10 cellular contexts compared by ENCODE assay signal in the genomic region with DNA sequence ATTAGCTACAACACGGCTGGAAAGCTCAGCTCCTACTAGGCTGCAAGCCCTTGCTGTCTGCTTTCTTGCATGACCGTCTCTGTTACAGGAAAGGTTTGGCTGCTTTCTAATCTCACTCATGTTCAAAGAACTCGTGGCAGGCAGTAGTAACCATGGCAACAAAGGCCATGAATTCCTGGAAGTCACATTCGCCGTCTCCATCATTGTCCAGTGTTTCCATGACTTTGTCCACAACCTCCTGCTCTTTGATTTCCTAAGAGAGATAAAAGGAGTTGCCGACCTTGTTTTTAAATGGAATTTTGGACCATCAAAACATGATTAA. TPM values are rescaled to one million over a fixed set of nuclear protein-coding genes. Genes with fewer than 3 reads are reported as not detected.
DNase-seq lines count a peak whose midpoint lies in the region; ATAC-seq and TF ChIP-seq lines count a peak whose summit lies in the region.
"Had no signal": no experiment of that assay in that cellular context is flagged by ENCODE, and none has a peak within 500 bp of the region (broad histone marks: within the 10 kb centered on the region; RNA-seq: fewer than 3 reads in every experiment).

No MANE protein-coding gene starts in this region.

- TF ChIP-seq POLR2A in esophagus muscularis mucosa (IDR thresholded peaks at IDR 0.05; ENCODE audit: low read depth) = no peak

- no peak overlapping the region for H3K27ac Mint-ChIP-seq in T-helper 2 cell treated with Interferon-gamma antibody and Interleukin-4, amounts not matched to agents 5 μg/mL and 100 μg/mL, for 36 hours
- H3K27ac Mint-ChIP-seq: IgD-negative memory B cell had no signal

- H3K36me3 ChIP-seq in esophagus muscularis mucosa = no peaks in the 10 kb centered on the region

- peak; percentile 68 for DNase-seq in AG09309 (ENCODE audit: low read depth)
- peak; percentile 67 for DNase-seq in OCI-M1 (lab: John Stamatoyannopoulos, UW)
- DNase-seq in esophagus muscularis mucosa (ENCODE audit: extremely low spot score) = no peak
- DNase-seq in mucosa of gallbladder (ENCODE audit: low spot score) = peak; percentile 22
- DNase-seq in CD1c-positive myeloid dendritic cell (ENCODE audit: extremely low spot score) = no peak
- DNase-seq in T-helper 2 cell treated with Interferon-gamma antibody and Interleukin-4, amounts not matched to agents 5 μg/mL and 100 μg/mL, for 36 hours (ENCODE audit: low spot score) = no peak
- DNase-seq: DND-41 had no signal

- no peak for TF ChIP-seq CTCF in AG09309 (IDR thresholded peaks at IDR 0.05; ENCODE audit: control insufficient read depth, insufficient read depth, low read depth, low read length, missing control alignments)
- no peak for TF ChIP-seq CTCF in esophagus muscularis mucosa (IDR thresholded peaks at IDR 0.05)

- whole genome bisulfite sequencing in esophagus muscularis mucosa = 11% methylated on average over 6 of the region's 6 CpGs

- no peak overlapping the region for H3K4me3 Mint-ChIP-seq in T-helper 2 cell treated with Interferon-gamma antibody and Interleukin-4, amounts not matched to agents 5 μg/mL and 100 μg/mL, for 36 hours

- no peaks in the 10 kb centered on the region for H3K36me3 Mint-ChIP-seq in T-helper 2 cell treated with Interferon-gamma antibody and Interleukin-4, amounts not matched to agents 5 μg/mL and 100 μg/mL, for 36 hours (ENCODE audit: low read depth)
- H3K36me3 Mint-ChIP-seq: IgD-negative memory B cell had no signal

- peak overlapping the region in 3 of 4 donors; percentile 50 to 62 (median 60) for H3K27ac ChIP-seq in esophagus muscularis mucosa (replicated peaks in 1 of 4)

- peaks cover 2% of the 10 kb centered on the region for H3K27me3 Mint-ChIP-seq in T-helper 2 cell treated with Interferon-gamma antibody and Interleukin-4, amounts not matched to agents 5 μg/mL and 100 μg/mL, for 36 hours (ENCODE audit: low read depth)

- no peaks in the 10 kb centered on the region for H3K9me3 Mint-ChIP-seq in T-helper 2 cell treated with Interferon-gamma antibody and Interleukin-4, amounts not matched to agents 5 μg/mL and 100 μg/mL, for 36 hours

- no peak overlapping the region for H3K4me3 ChIP-seq in AG09309 (ENCODE audit: control insufficient read depth, low read depth, low read length)
- H3K4me3 ChIP-seq in esophagus muscularis mucosa = no peak overlapping the region

- intact Hi-C loops in esophagus muscularis mucosa (cut with DNase I) = no loop called here

- H3K4me1 Mint-ChIP-seq in T-helper 2 cell treated with Interferon-gamma antibody and Interleukin-4, amounts not matched to agents 5 μg/mL and 100 μg/mL, for 36 hours (ENCODE audit: low read depth) = no peaks in the 10 kb centered on the region

- peaks cover 0 to 3% (median 1%) of the 10 kb centered on the region in 4 donors for H3K9me3 ChIP-seq in esophagus muscularis mucosa

- ATAC-seq in HG03097 (IDR thresholded peaks at IDR 0.05; ENCODE audit: low FRiP score, unreplicated experiment) (no peak), HG03469 (IDR thresholded peaks at IDR 0.05; ENCODE audit: unreplicated experiment) (no peak)

- no peaks in the 10 kb centered on the region for H3K27me3 ChIP-seq in esophagus muscularis mucosa

- no peak for TF ChIP-seq EP300 in esophagus muscularis mucosa (IDR thresholded peaks at IDR 0.05)

- H3K4me1 ChIP-seq in esophagus muscularis mucosa = peaks cover 17 to 24% (median 22%) of the 10 kb centered on the region in 4 donors

RNA-seq across cellular contexts. Expression of a gene that starts 5.7 kb away (rescaled TPM):
- 10 to 100 TPM; 16.0 to 38.2 (median 30.7) TPM for total RNA-seq in esophagus muscularis mucosa
- 7.5 TPM for total RNA-seq in mucosa of gallbladder

RNA-seq across cellular contexts. Expression of a gene that starts 36.3 kb away (rescaled TPM):
- total RNA-seq in esophagus muscularis mucosa = 100 to 1,000 TPM; 136 to 161 (median 142) TPM
- 104 TPM for total RNA-seq in mucosa of gallbladder

Comparison
In these comparisons a context has a peak if more than half of its experiments do, and no peak if none do; other contexts are left out.
1. DNase-seq: peak in AG09309 (single experiment), OCI-M1 (single experiment) and mucosa of gallbladder (single experiment); none in esophagus muscularis mucosa (single experiment), CD1c-positive myeloid dendritic cell (single experiment) and T-helper 2 cell treated with Interferon-gamma antibody and Interleukin-4, amounts not matched to agents 5 μg/mL and 100 μg/mL, for 36 hours (single experiment).